Comparison of ENCODE assay signal across 21 cellular contexts in the genomic region with DNA sequence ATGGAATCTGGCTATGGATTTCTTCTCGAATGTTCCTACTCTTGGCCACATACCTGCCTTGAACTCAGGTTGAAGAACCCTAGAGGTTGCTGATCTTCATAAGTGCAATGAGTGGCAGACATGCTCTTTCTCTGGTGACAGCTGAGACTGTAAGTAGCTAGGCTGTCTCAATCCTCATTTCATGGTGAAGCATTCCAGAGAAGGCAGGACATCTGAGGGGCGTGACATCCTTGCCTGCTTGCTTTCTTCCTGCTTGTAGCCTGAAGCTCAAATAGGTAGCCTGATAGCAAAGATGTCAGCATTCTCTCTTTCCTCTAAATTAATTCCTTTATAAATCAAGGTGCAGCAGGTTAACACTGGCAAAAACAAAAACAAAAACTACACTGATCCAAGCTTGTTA.
DNase-seq lines count a peak whose midpoint lies in the region; ATAC-seq, FAIRE-seq and TF ChIP-seq lines count a peak whose summit lies in the region.
"Had no signal": no experiment of that assay in that cellular context is flagged by ENCODE, and none has a peak within 500 bp of the region (broad histone marks: within the 10 kb centered on the region; RNA-seq: fewer than 3 reads in every experiment).

No MANE protein-coding gene starts in this region.

- no peak overlapping the region for H2BK15ac ChIP-seq in H1 (ENCODE audit: low read length)

- ATAC-seq in left colon (peak; percentile 42), omental fat pad (ENCODE audit: low FRiP score) (no peak), GM21423 (IDR thresholded peaks at IDR 0.05; ENCODE audit: unreplicated experiment) (no peak), HG02884 (IDR thresholded peaks at IDR 0.05; ENCODE audit: unreplicated experiment) (no peak)
- ATAC-seq: CD8-positive, alpha-beta T cell had no signal

- CTCF ChIA-PET in H1 (lab: Charles Lee; ENCODE audit: partially characterized antibody) (interaction anchor here (1.5 kb wide), 1 partner anchor 32 kb away, joined by 3 read pairs; no protein-coding TSS in a partner anchor), SK-N-SH (lab: Yijun Ruan, JAX) (interaction anchor here (0.6 to 0.9 kb wide), 2 partner anchors 25 to 260 kb away, joined by 3 read pairs; no protein-coding TSS in a partner anchor)

- H3K9ac ChIP-seq in H1 (replicated peaks in 1 of 4; ENCODE audit: extremely low read depth in 1 of 4, low read depth in 3 of 4, low read length in 3 of 4) (no peak overlapping the region), SK-N-SH (no peak overlapping the region)
- H3K9ac ChIP-seq: BLaER1 treated with 17β-estradiol and CSF1 and Interleukin-3, amounts not matched to agents 10 nM and 100 nM had no signal

- no peaks in the 10 kb centered on the region for H3K23me2 ChIP-seq in H1 (ENCODE audit: low read depth, low read length)

- no peaks in the 10 kb centered on the region for H3K79me2 ChIP-seq in H1 (ENCODE audit: control insufficient read depth in 1 of 2, insufficient read depth in 2 of 2, low read length in 2 of 2)
- no peaks in the 10 kb centered on the region for H3K79me2 ChIP-seq in SK-N-SH (ENCODE audit: insufficient read depth)

- H3K36me3 ChIP-seq in H1 (ENCODE audit: control insufficient read depth in 2 of 4, insufficient read depth in 4 of 4, low read length in 3 of 4), result no peaks in the 10 kb centered on the region
- no peaks in the 10 kb centered on the region for H3K36me3 ChIP-seq in small intestine (ENCODE audit: control insufficient read depth in 2 of 2, insufficient read depth in 2 of 2, low read length in 2 of 2)
- H3K36me3 ChIP-seq in SK-N-SH (replicated peaks in 1 of 2; ENCODE audit: control insufficient read depth in 1 of 2, insufficient read depth in 2 of 2, low read length in 1 of 2), result no peaks in the 10 kb centered on the region
- H3K36me3 ChIP-seq: BLaER1 treated with 17β-estradiol and CSF1 and Interleukin-3, amounts not matched to agents 10 nM and 100 nM had no signal

- WGBS in H1 (ENCODE audit: extremely low coverage in 1 of 2, insufficient coverage in 1 of 2, insufficient read length in 1 of 2, insufficient replicate concordance in 2 of 2, low coverage in 1 of 2, low lambda C conversion rate in 2 of 2, missing lambda C conversion rate in 1 of 2), 2 experiments, result 84% methylated on average over 2 of the region's 2 CpGs; no CpG with 5 or more reads in 1 of the 2 experiments
- WGBS in small intestine, 3 donors, result 65 to 83% (median 71%) methylated on average over 2 of the region's 2 CpGs
- WGBS in SK-N-SH (ENCODE audit: low lambda C conversion rate), result 80% methylated on average over 2 of the region's 2 CpGs

- peaks cover 0 to 2% (median under 1%) of the 10 kb centered on the region in 4 experiments; a peak in 1 of 7 replicates for H3K4me1 ChIP-seq in H1 (replicated peaks in 1 of 4; ENCODE audit: control insufficient read depth in 3 of 4, insufficient read depth in 4 of 4, low read length in 3 of 4)
- H3K4me1 ChIP-seq in small intestine (ENCODE audit: control insufficient read depth in 2 of 2, insufficient read depth in 1 of 2, low read depth in 1 of 2, low read length in 1 of 2), result peaks cover 0 to 2% of the 10 kb centered on the region in 2 donors
- H3K4me1 ChIP-seq in SK-N-SH (ENCODE audit: control insufficient read depth in 1 of 2, insufficient read depth in 2 of 2, low read depth in 1 of 2, low read length in 1 of 2), result peaks cover 0 to 5% of the 10 kb centered on the region in 2 experiments; a peak in 1 of 4 replicates
- H3K4me1 ChIP-seq: BLaER1 treated with 17β-estradiol and CSF1 and Interleukin-3, amounts not matched to agents 10 nM and 100 nM had no signal

- H2AFZ ChIP-seq in H1 (ENCODE audit: low read length) (no peak overlapping the region), SK-N-SH (ENCODE audit: low read depth) (no peak overlapping the region)

- H3K4me2 ChIP-seq in H1 (ENCODE audit: insufficient read depth in 1 of 2, low read depth in 2 of 2, low read length in 2 of 2) (no peak overlapping the region), SK-N-SH (no peak overlapping the region)
- H3K4me2 ChIP-seq: BLaER1 treated with 17β-estradiol and CSF1 and Interleukin-3, amounts not matched to agents 10 nM and 100 nM had no signal

- H3K4me3 ChIP-seq in H1 (ENCODE audit: extremely low read depth in 1 of 4, insufficient read depth in 2 of 4, low read depth in 3 of 4, low read length in 4 of 4) (no peak overlapping the region), small intestine (ENCODE audit: low read depth in 1 of 2, low read length in 2 of 2) (no peak overlapping the region), SK-N-SH (ENCODE audit: low read depth in 2 of 2, low read length in 1 of 2) (no peak overlapping the region)
- H3K4me3 ChIP-seq: BLaER1 treated with 17β-estradiol and CSF1 and Interleukin-3, amounts not matched to agents 10 nM and 100 nM had no signal

- H3K23ac ChIP-seq in H1 (ENCODE audit: insufficient read length), result no peak overlapping the region

- TF ChIP-seq RAD21 in H1 (IDR thresholded peaks at IDR 0.05 in 1 of 2, conservative IDR thresholded peaks at IDR 0.05 in 1 of 2; ENCODE audit: low read depth in 2 of 2, low read length in 2 of 2), result no peak
- TF ChIP-seq RAD21 in SK-N-SH (IDR thresholded peaks at IDR 0.05; ENCODE audit: low read length), result no peak

- H2BK5ac ChIP-seq in H1 (ENCODE audit: low read depth, low read length), result no peak overlapping the region

- no peak overlapping the region for H4K5ac ChIP-seq in H1 (ENCODE audit: insufficient read length, low read depth, low read length)

- H2AK5ac ChIP-seq in H1 (ENCODE audit: low read depth, low read length), result no peak overlapping the region

- no peaks in the 10 kb centered on the region for H3K9me2 ChIP-seq in SK-N-SH

- intact Hi-C loops in left colon (cut with DNase I, micrococcal nuclease), result no loop called here

- H2BK12ac ChIP-seq in H1 (ENCODE audit: low read depth, low read length), result no peak overlapping the region

- no peak overlapping the region for H3K4ac ChIP-seq in H1 (replicated peaks; ENCODE audit: insufficient read length, low read depth, low read length)

- TF ChIP-seq CTCF in H1 (IDR thresholded peaks at IDR 0.05; ENCODE audit: control extremely low read depth in 1 of 3, insufficient read depth in 1 of 3, low read depth in 1 of 3, low read length in 3 of 3) (no peak), SK-N-SH (IDR thresholded peaks at IDR 0.05) (no peak), omental fat pad (IDR thresholded peaks at IDR 0.05) (no peak)

- H3K18ac ChIP-seq in H1 (ENCODE audit: extremely low read depth, low read length), result no peak overlapping the region

- FAIRE-seq in H1 (lab: Jason Lieb, UNC) (peak; percentile 62), small intestine (lab: Jason Lieb, UNC) (no peak)
- FAIRE-seq: G401.6, GM12891, GM18507 had no signal

- TF ChIP-seq POLR2A in H1 (IDR thresholded peaks at IDR 0.05; ENCODE audit: control extremely low read depth in 1 of 2, low read depth in 2 of 2, low read length in 2 of 2), result no peak

- H3K56ac ChIP-seq in H1 (replicated peaks; ENCODE audit: insufficient read length, low read depth, low read length), result no peak overlapping the region

- H4K8ac ChIP-seq in H1 (ENCODE audit: extremely low read depth, insufficient read depth, low read length), result no peak overlapping the region

- H2BK20ac ChIP-seq in H1 (ENCODE audit: low read length), result no peak overlapping the region

- DNase-seq in ELF-1 (ENCODE audit: low read depth, low spot score) (peak; percentile 70), H1 (ENCODE audit: low read depth in 1 of 2, low spot score in 2 of 2) (no peak), left colon (no peak), small intestine (peak; percentile 29), SK-N-SH (no peak), omental fat pad (ENCODE audit: low spot score) (no peak)
- DNase-seq: 8988T; CD8-positive, alpha-beta T cell; DMS 273 treated with DMSO at 0.1 percent for 48 hours; DMS53; DND-41; EL; GOT3; H9 had no signal

- H3K27me3 ChIP-seq in H1 (replicated peaks in 1 of 4; ENCODE audit: control insufficient read depth in 3 of 4, extremely low read depth in 1 of 4, insufficient read depth in 3 of 4, low read length in 3 of 4) (peaks cover 0 to 4% (median 0%) of the 10 kb centered on the region in 4 experiments; a peak in 2 of 7 replicates), small intestine (ENCODE audit: control insufficient read depth in 2 of 2, insufficient read depth in 2 of 2, low read length in 2 of 2) (no peaks in the 10 kb centered on the region), SK-N-SH (ENCODE audit: insufficient read depth) (no peaks in the 10 kb centered on the region)
- H3K27me3 ChIP-seq: BLaER1 treated with 17β-estradiol and CSF1 and Interleukin-3, amounts not matched to agents 10 nM and 100 nM had no signal

- H2BK120ac ChIP-seq in H1 (replicated peaks; ENCODE audit: low read depth, low read length), result no peak overlapping the region

- no peaks in the 10 kb centered on the region for H4K20me1 ChIP-seq in H1 (replicated peaks in 1 of 2; ENCODE audit: control insufficient read depth in 1 of 2, insufficient read depth in 2 of 2, low read length in 2 of 2)
- no peaks in the 10 kb centered on the region for H4K20me1 ChIP-seq in SK-N-SH (ENCODE audit: insufficient read depth)
- H4K20me1 ChIP-seq: BLaER1 treated with 17β-estradiol and CSF1 and Interleukin-3, amounts not matched to agents 10 nM and 100 nM had no signal

- H4K91ac ChIP-seq in H1 (replicated peaks; ENCODE audit: insufficient read length, low read length), result no peak overlapping the region

- H3F3A ChIP-seq in SK-N-SH (replicated peaks; ENCODE audit: insufficient read depth), result no peaks in the 10 kb centered on the region

- no peaks in the 10 kb centered on the region for H3K79me1 ChIP-seq in H1 (ENCODE audit: low read depth, low read length)

- H3K27ac ChIP-seq in H1 (ENCODE audit: low read depth, low read length) (no peak overlapping the region), small intestine (ENCODE audit: low read depth in 1 of 2, low read length in 1 of 2) (no peak overlapping the region), SK-N-SH (ENCODE audit: low read depth in 2 of 2, low read length in 1 of 2) (no peak overlapping the region; a peak in 1 of 4 replicates)
- H3K27ac ChIP-seq: BLaER1 treated with 17β-estradiol and CSF1 and Interleukin-3, amounts not matched to agents 10 nM and 100 nM; HL-60 had no signal

- H3K9me3 ChIP-seq in H1 (ENCODE audit: insufficient read depth in 2 of 2, low read depth in 1 of 2, low read length in 1 of 2), result no peaks in the 10 kb centered on the region
- no peaks in the 10 kb centered on the region for H3K9me3 ChIP-seq in small intestine (ENCODE audit: control insufficient read depth, low read depth)
- H3K9me3 ChIP-seq in SK-N-SH, result no peaks in the 10 kb centered on the region
- H3K9me3 ChIP-seq: BLaER1 treated with 17β-estradiol and CSF1 and Interleukin-3, amounts not matched to agents 10 nM and 100 nM had no signal

- TF ChIP-seq EP300 in H1 (IDR thresholded peaks at IDR 0.05; ENCODE audit: borderline replicate concordance in 1 of 2, low read depth in 2 of 2, low read length in 2 of 2), result no peak
- TF ChIP-seq EP300 in SK-N-SH (IDR thresholded peaks at IDR 0.05; ENCODE audit: borderline replicate concordance in 1 of 2, low read depth in 1 of 2, low read length in 1 of 2), result no peak

- POLR2A ChIA-PET in H1 (lab: Charles Lee; ENCODE audit: partially characterized antibody) (no interaction called here), SK-N-SH (lab: Yijun Ruan, JAX) (no interaction called here)

- no peak overlapping the region for H3K14ac ChIP-seq in H1 (ENCODE audit: insufficient read length)

TF ChIP-seq in H1, 55 proteins besides CTCF, POLR2A, EP300 and RAD21 (continues in another document):
- no peak for TF ChIP-seq SP4 (IDR thresholded peaks at IDR 0.05; ENCODE audit: low read length)

TF ChIP-seq in SK-N-SH, 30 proteins besides CTCF, POLR2A, EP300 and RAD21 (continues in another document):
- TF ChIP-seq RFX5 (IDR thresholded peaks at IDR 0.05; ENCODE audit: low read length), result no peak

Comparison
In these comparisons a context has a peak if more than half of its experiments do, and no peak if none do; other contexts are left out.
1. DNase-seq: peak in ELF-1 (single experiment) and small intestine (single experiment); none in H1 (0 of 2), left colon (0 of 2), SK-N-SH (single experiment) and omental fat pad (single experiment).